1 cellular context compared by ENCODE assay signal in the genomic region with DNA sequence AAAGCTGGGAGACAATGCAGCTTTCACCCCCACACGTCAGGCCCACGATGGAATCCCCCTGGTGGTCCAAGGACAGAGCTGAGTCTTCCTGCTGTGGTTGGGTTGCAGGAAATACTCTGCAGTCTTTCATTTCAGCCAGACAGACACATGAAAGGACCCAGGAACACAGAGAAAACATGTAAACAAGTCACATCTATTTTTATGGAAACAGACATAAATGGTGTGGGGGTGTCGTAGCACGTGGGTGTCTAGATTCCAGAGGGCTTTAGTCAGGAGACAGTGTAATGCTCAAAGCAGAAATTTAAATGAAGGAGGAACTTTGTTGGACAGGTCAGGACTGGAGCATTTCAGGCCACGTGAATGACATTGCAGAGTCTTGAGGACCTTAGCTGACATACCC.
TF ChIP-seq lines count a peak whose summit lies in the region.

No MANE protein-coding gene starts in this region.

TF ChIP-seq in IMR-90, 13 proteins besides CTCF, POLR2A, EP300 and RAD21 (continued from another document):
- TF ChIP-seq, protein P1, sequence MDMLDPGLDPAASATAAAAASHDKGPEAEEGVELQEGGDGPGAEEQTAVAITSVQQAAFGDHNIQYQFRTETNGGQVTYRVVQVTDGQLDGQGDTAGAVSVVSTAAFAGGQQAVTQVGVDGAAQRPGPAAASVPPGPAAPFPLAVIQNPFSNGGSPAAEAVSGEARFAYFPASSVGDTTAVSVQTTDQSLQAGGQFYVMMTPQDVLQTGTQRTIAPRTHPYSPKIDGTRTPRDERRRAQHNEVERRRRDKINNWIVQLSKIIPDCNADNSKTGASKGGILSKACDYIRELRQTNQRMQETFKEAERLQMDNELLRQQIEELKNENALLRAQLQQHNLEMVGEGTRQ (IDR thresholded peaks at IDR 0.05; ENCODE audit: low read depth, low read length) = peak; percentile 64
